ENCODE assay signal across 24 cellular contexts in the genomic region with DNA sequence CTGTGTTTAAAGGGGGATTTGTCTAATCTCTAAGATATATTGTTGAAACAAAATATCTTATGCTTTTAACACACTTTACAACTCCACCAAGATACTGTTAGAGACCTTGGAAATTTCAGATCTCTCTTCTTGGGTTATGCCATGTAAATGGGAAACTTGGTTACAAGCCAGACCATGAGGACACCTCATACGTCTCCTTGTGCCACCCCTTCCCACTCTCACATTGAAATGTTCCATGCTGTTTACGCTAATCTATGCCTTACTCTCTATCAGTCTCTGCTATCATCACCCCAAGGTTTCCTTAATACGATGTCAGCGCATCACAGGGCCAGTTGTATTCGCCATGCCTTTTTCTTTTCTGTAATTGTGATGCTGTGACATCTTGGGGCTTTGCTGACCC. TPM values are rescaled to one million over a fixed set of nuclear protein-coding genes. Genes with fewer than 3 reads are reported as not detected.
"Had no signal": no experiment of that assay in that cellular context is flagged by ENCODE, and none has a peak within 500 bp of the region (broad histone marks: within the 10 kb centered on the region; RNA-seq: fewer than 3 reads in every experiment).

No MANE protein-coding gene starts in this region.

- H3K4me3 Mint-ChIP-seq: dendritic cell treated with granulocyte-macrophage colony-stimulating factor and Interleukin-4, amounts not matched to agents 40 ng/mL and 50 ng/mL, for 4 days; effector memory CD8-positive, alpha-beta T cell; endodermal cell had no signal

- H3K4me3 ChIP-seq: colonic mucosa, esophagus squamous epithelium, gastrocnemius medialis, heart right ventricle, left lung, lower lobe of right lung had no signal

- H3K4me1 Mint-ChIP-seq: endodermal cell had no signal

- ATAC-seq: effector memory CD8-positive, alpha-beta T cell; esophagus mucosa; gastrocnemius medialis; heart right ventricle; left cardiac atrium; left lung; left ventricle myocardium superior; lower lobe of right lung had no signal

- H3K9me3 ChIP-seq: colonic mucosa, esophagus squamous epithelium, gastrocnemius medialis, heart right ventricle, left lung, lower lobe of right lung had no signal

- H3K27ac ChIP-seq: colonic mucosa, epithelial cell of prostate, esophagus squamous epithelium, gastrocnemius medialis, heart right ventricle, left lung, lower lobe of right lung had no signal

- H3K27me3 ChIP-seq: colonic mucosa, esophagus squamous epithelium, left lung had no signal

- H3K27ac Mint-ChIP-seq: dendritic cell treated with granulocyte-macrophage colony-stimulating factor and Interleukin-4, amounts not matched to agents 40 ng/mL and 50 ng/mL, for 4 days; effector memory CD8-positive, alpha-beta T cell; endodermal cell had no signal

- DNase-seq: colonic mucosa; cortex of kidney; effector CD8-positive, alpha-beta T cell; effector memory CD8-positive, alpha-beta T cell; endodermal cell; erythroblast; esophagus squamous epithelium; foreskin fibroblast; foreskin melanocyte; gastrocnemius medialis; glutamatergic neuron; head of caudate nucleus; heart right ventricle; hippocampal formation; left cardiac atrium; left lung; left ventricle myocardium superior; lower lobe of right lung; mesendoderm; midbrain had no signal

- H3K4me1 ChIP-seq: colonic mucosa, gastrocnemius medialis, heart right ventricle, left lung, lower lobe of right lung had no signal

- H3K36me3 ChIP-seq: colonic mucosa, esophagus squamous epithelium, gastrocnemius medialis, heart right ventricle, left lung, lower lobe of right lung had no signal

- H3K9me3 Mint-ChIP-seq: dendritic cell treated with granulocyte-macrophage colony-stimulating factor and Interleukin-4, amounts not matched to agents 40 ng/mL and 50 ng/mL, for 4 days; effector memory CD8-positive, alpha-beta T cell; endodermal cell had no signal

RNA-seq across cellular contexts. Expression of gene DEGS2, which starts 13.4 kb away (rescaled TPM):
- total RNA-seq: glomerular endothelial cell, left ventricle myocardium superior had no signal
